8 cellular contexts compared by ENCODE assay signal in the genomic region with DNA sequence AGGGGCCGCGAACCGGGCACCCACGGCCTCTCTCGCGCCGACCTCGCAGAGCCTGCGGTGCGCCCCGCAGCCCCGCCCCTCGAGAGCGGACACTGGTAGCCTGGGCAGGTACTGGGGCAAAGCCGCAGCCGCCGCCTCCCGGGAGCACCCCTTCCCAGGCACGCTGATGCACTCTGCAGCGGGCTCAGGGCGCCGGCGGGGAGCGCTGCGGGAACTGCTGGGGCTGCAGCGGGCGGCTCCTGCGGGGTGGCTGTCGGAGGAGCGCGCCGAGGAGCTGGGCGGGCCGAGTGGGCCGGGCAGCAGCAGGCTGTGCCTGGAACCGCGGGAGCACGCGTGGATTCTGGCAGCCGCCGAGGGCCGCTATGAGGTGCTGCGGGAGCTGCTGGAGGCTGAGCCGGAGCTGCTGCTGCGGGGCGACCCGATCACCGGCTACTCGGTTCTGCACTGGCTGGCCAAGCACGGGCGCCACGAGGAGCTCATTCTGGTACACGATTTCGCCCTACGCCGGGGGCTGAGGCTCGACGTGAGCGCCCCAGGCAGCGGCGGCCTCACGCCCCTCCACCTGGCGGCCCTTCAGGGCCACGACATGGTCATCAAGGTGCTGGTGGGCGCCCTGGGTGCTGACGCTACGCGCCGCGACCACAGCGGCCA. TPM values are rescaled to one million over a fixed set of nuclear protein-coding genes. Genes with fewer than 3 reads are reported as not detected.
DNase-seq lines count a peak whose midpoint lies in the region; ATAC-seq and FAIRE-seq lines count a peak whose summit lies in the region.

No MANE protein-coding gene starts in this region.

- H3K4me3 Mint-ChIP-seq in activated naive CD8-positive, alpha-beta T cell = peak overlapping the region; percentile 23

- peaks cover 4% of the 10 kb centered on the region; the same call in 1 of the 2 replicates for H3K4me1 ChIP-seq in iPS DF 6.9 (ENCODE audit: control insufficient read depth, insufficient read depth, low read length)
- H3K4me1 ChIP-seq in small intestine (ENCODE audit: control insufficient read depth in 2 of 2, insufficient read depth in 1 of 2, low read depth in 1 of 2, low read length in 1 of 2) = peaks cover 0 to 3% of the 10 kb centered on the region in 2 donors

- H3K4me1 Mint-ChIP-seq in activated naive CD8-positive, alpha-beta T cell (ENCODE audit: low read depth) = peaks cover 48% of the 10 kb centered on the region

- H3K27ac ChIP-seq in iPS DF 6.9 (ENCODE audit: low read length) (no peak overlapping the region), small intestine (ENCODE audit: low read depth in 1 of 2, low read length in 1 of 2) (peak overlapping the region; percentile 93)

- H3K27ac Mint-ChIP-seq in activated naive CD8-positive, alpha-beta T cell = no peak overlapping the region

- no peaks in the 10 kb centered on the region for H3K27me3 Mint-ChIP-seq in activated naive CD8-positive, alpha-beta T cell

- H3K4me3 ChIP-seq in iPS DF 6.9 (ENCODE audit: low read length) = peak overlapping the region; percentile 55; the same call in 1 of the 2 replicates
- H3K4me3 ChIP-seq in small intestine (ENCODE audit: low read depth in 1 of 2, low read length in 2 of 2) = peak overlapping the region; percentile 61 to 67

- H3K27me3 ChIP-seq in iPS DF 6.9 (ENCODE audit: control insufficient read depth, insufficient read depth, low read length) (no peaks in the 10 kb centered on the region; the same call in 1 of the 2 replicates), small intestine (ENCODE audit: control insufficient read depth in 2 of 2, insufficient read depth in 2 of 2, low read length in 2 of 2) (no peaks in the 10 kb centered on the region)

- no CpG with 5 or more reads among the region's 71 CpGs for WGBS in iPS DF 6.9 (ENCODE audit: insufficient coverage, insufficient read length)
- WGBS in small intestine, 3 donors = 2 to 42% (median 7%) methylated on average over 10 to 71 of the region's 71 CpGs

- DNase-seq in COLO668 (lab: John Stamatoyannopoulos, UW; ENCODE audit: unreplicated experiment) (peak; percentile 40), NCI-H69 (lab: John Stamatoyannopoulos, UW) (peak; percentile 61), iPS DF 6.9 (ENCODE audit: low read depth, low spot score) (no peak), small intestine (peak; percentile 49), hepatic stellate cell (ENCODE audit: low spot score) (no peak), OCI-M2 (lab: John Stamatoyannopoulos, UW; ENCODE audit: unreplicated experiment) (no peak)

- no peak for FAIRE-seq in small intestine (lab: Jason Lieb, UNC)

- H3K36me3 ChIP-seq in iPS DF 6.9 (ENCODE audit: control insufficient read depth, insufficient read depth, low read length) (no peaks in the 10 kb centered on the region), small intestine (ENCODE audit: control insufficient read depth in 2 of 2, insufficient read depth in 2 of 2, low read length in 2 of 2) (no peaks in the 10 kb centered on the region)

- H3K36me3 Mint-ChIP-seq in activated naive CD8-positive, alpha-beta T cell = no peaks in the 10 kb centered on the region

- no peaks in the 10 kb centered on the region for H3K9me3 Mint-ChIP-seq in activated naive CD8-positive, alpha-beta T cell (ENCODE audit: low read depth)

- H3K9me3 ChIP-seq in iPS DF 6.9 (ENCODE audit: control insufficient read depth, insufficient read depth, low read length) = no peaks in the 10 kb centered on the region
- H3K9me3 ChIP-seq in small intestine (ENCODE audit: control insufficient read depth, low read depth) = no peaks in the 10 kb centered on the region

- no peak for ATAC-seq in GM18517 (IDR thresholded peaks at IDR 0.05; ENCODE audit: unreplicated experiment)

RNA-seq across cellular contexts. Expression of gene SOWAHD, which starts 0.4 kb away (rescaled TPM):
- polyA plus RNA-seq in small intestine = 1 to 10 TPM; 3.3 to 5.4 (median 4.5) TPM

RNA-seq across cellular contexts. Expression of gene RPL39, which starts 32.6 kb away (rescaled TPM):
- polyA plus RNA-seq in small intestine = 1,000 to 10,000 TPM; 3,763 to 8,743 (median 6,656) TPM

Comparison
In these comparisons a context has a peak if more than half of its experiments do, and no peak if none do; other contexts are left out.
1. DNase-seq: peak in COLO668 (single experiment), NCI-H69 (single experiment) and small intestine (single experiment); none in iPS DF 6.9 (single experiment), hepatic stellate cell (single experiment) and OCI-M2 (single experiment).